Comparison of ENCODE assay signal across 9 cellular contexts in genomic region chr22:37454857-37455686, GRCh38. TPM values are rescaled to one million over a fixed set of nuclear protein-coding genes. Genes with fewer than 3 reads are reported as not detected.
A peak's percentile ranks its signal among the peaks of the same experiment; 100 is the strongest.
DNase-seq lines count a peak whose midpoint lies in the region; ATAC-seq, FAIRE-seq and TF ChIP-seq lines count a peak whose summit lies in the region.
"Had no signal": no experiment of that assay in that cellular context is flagged by ENCODE, and none has a peak within 500 bp of the region (broad histone marks: within the 10 kb centered on the region; RNA-seq: fewer than 3 reads in every experiment).

No MANE protein-coding gene starts in this region.

- no peak overlapping the region for H3K27ac Mint-ChIP-seq in CD4-positive, alpha-beta T cell

- peak; percentile 56 for FAIRE-seq in HepG2 (lab: Jason Lieb, UNC)

- peak overlapping the region; percentile 71 for H3K4me2 ChIP-seq in HepG2 (ENCODE audit: low read depth, low read length)

- H2AFZ ChIP-seq in HepG2 (ENCODE audit: low read length): no peak overlapping the region

- TF ChIP-seq RAD21 in Ishikawa (IDR thresholded peaks at IDR 0.05; ENCODE audit: low read depth) (no peak), HepG2 (CRISPR knock-in tag; IDR thresholded peaks at IDR 0.05) (no peak)

- peak overlapping the region; percentile 41 for H3K27ac ChIP-seq in HepG2 (ENCODE audit: extremely low read length, insufficient read depth, low read length)
- no peak overlapping the region for H3K27ac ChIP-seq in CD4-positive, alpha-beta T cell (ENCODE audit: low read depth, low read length)

- POLR2A ChIA-PET in HepG2 (lab: Yijun Ruan, JAX): interaction anchor here (1.4 to 2.0 kb wide), 2 partner anchors 23 to 58 kb away, joined by 5 read pairs; no protein-coding TSS in a partner anchor
- POLR2A ChIA-PET in CD4-positive, alpha-beta T cell (lab: Charles Lee): no interaction called here

- H3K36me3 ChIP-seq in HepG2 (replicated peaks in 1 of 2; ENCODE audit: control insufficient read depth in 1 of 2, insufficient read depth in 2 of 2, low read length in 2 of 2): no peaks in the 10 kb centered on the region

- peak; percentile 71 for DNase-seq in AG20443 (ENCODE audit: low spot score)
- peak; percentile 96 for DNase-seq in amniotic epithelial cell (ENCODE audit: low read depth)
- peak; percentile 88 for DNase-seq in HepG2 (ENCODE audit: low spot score)
- DNase-seq in CD4-positive, alpha-beta T cell: no peak
- DNase-seq: activated gamma-delta T cell had no signal

- H3K4me1 ChIP-seq in HepG2 (ENCODE audit: insufficient read depth, low read length): peaks cover 23% of the 10 kb centered on the region

- H3K4me3 ChIP-seq in HepG2 (replicated peaks in 1 of 3; ENCODE audit: insufficient read depth in 1 of 3, low read depth in 2 of 3, low read length in 3 of 3): peak overlapping the region in 1 of 3 experiments; percentile 44; a peak in 1 of 6 replicates

- H3K4me3 Mint-ChIP-seq in CD4-positive, alpha-beta T cell: no peak overlapping the region

- ATAC-seq in HepG2 (peak; percentile 94), HG02938 (IDR thresholded peaks at IDR 0.05; ENCODE audit: unreplicated experiment) (no peak), HG02623 (IDR thresholded peaks at IDR 0.05; ENCODE audit: unreplicated experiment) (no peak), HG03439 (IDR thresholded peaks at IDR 0.05; ENCODE audit: unreplicated experiment) (no peak)
- no peak for ATAC-seq in CD4-positive, alpha-beta T cell (ENCODE audit: poor library complexity)

- no peaks in the 10 kb centered on the region for H3K27me3 Mint-ChIP-seq in CD4-positive, alpha-beta T cell

- no peaks in the 10 kb centered on the region for H3K9me3 Mint-ChIP-seq in CD4-positive, alpha-beta T cell

- H3K9me3 ChIP-seq in HepG2 (ENCODE audit: low read length): no peaks in the 10 kb centered on the region
- no peaks in the 10 kb centered on the region for H3K9me3 ChIP-seq in CD4-positive, alpha-beta T cell (ENCODE audit: control insufficient read depth, low read length)

- intact Hi-C loops in HepG2 (cut with micrococcal nuclease; ENCODE audit: unreplicated experiment): loop anchor here (5.0 kb wide), 1 partner anchor 188 kb away; no protein-coding TSS in a partner anchor
- intact Hi-C loops in CD4-positive, alpha-beta T cell (cut with DNase I, micrococcal nuclease): loop anchor here (2.0 to 5.0 kb wide), 4 partner anchors 42 to 378 kb away; no protein-coding TSS in a partner anchor

- H3K4me1 Mint-ChIP-seq in CD4-positive, alpha-beta T cell (ENCODE audit: low read depth): peaks cover 6% of the 10 kb centered on the region

- no peak for TF ChIP-seq POLR2A in HepG2 (IDR thresholded peaks at IDR 0.05; ENCODE audit: insufficient read depth in 1 of 2, low read depth in 2 of 2, low read length in 2 of 2)

- BruUV-seq in HepG2 (replicated peaks; lab: Mats Ljungman, UMichigan): no TSS peak

- peaks cover 20% of the 10 kb centered on the region for H3K36me3 Mint-ChIP-seq in CD4-positive, alpha-beta T cell (ENCODE audit: low read depth)

- WGBS in HepG2 (ENCODE audit: low lambda C conversion rate): 13% methylated on average over 13 of the region's 21 CpGs

- H3K9ac ChIP-seq in HepG2 (ENCODE audit: insufficient read depth, low read depth, low read length): no peak overlapping the region; the same call in 1 of the 2 replicates

- H3K79me2 ChIP-seq in HepG2 (ENCODE audit: insufficient read depth, low read length): no peaks in the 10 kb centered on the region

- peaks cover 2 to 6% of the 10 kb centered on the region in 2 experiments; a peak in 2 of 5 replicates for H3K27me3 ChIP-seq in HepG2 (ENCODE audit: control insufficient read depth in 1 of 2, insufficient read depth in 2 of 2, low read length in 2 of 2)
- H3K27me3 ChIP-seq in CD4-positive, alpha-beta T cell (ENCODE audit: control insufficient read depth, insufficient read depth, low read length): no peaks in the 10 kb centered on the region

- in situ Hi-C loops in HepG2 (cut with HindIII; ENCODE audit: extremely low pct_ligation_motif_present, low pct_unique_long_range_greater_than_20kb): loop anchor here (5.0 kb wide), 1 partner anchor 133 kb away; no protein-coding TSS in a partner anchor

- TF ChIP-seq EP300 in Ishikawa (IDR thresholded peaks at IDR 0.05; ENCODE audit: borderline replicate concordance): no peak
- peak; percentile 56 to 75; a peak in 1 of 4 replicates for TF ChIP-seq EP300 in HepG2 (IDR thresholded peaks at IDR 0.05; ENCODE audit: low read depth in 2 of 2, low read length in 2 of 2)
- TF ChIP-seq EP300 in HepG2 (CRISPR knock-in tag; IDR thresholded peaks at IDR 0.05; ENCODE audit: borderline replicate concordance): peak; percentile 53; the same call in 1 of the 2 replicates

- peak; percentile 43 for TF ChIP-seq CTCF in HepG2 (CRISPR knock-in tag; IDR thresholded peaks at IDR 0.05)
- TF ChIP-seq CTCF in CD4-positive, alpha-beta T cell (IDR thresholded peaks at IDR 0.05): no peak

- 0 out of 2 replicates have a peak, but pooled peaks cover 4% of the 10 kb centered on the region for H4K20me1 ChIP-seq in HepG2 (ENCODE audit: insufficient read depth, low read length)

- CTCF ChIA-PET in HepG2 (lab: Yijun Ruan, JAX; ENCODE audit: low intra/inter-chr PET ratio, low total read pairs): interaction anchor here (4.2 kb wide), 1 partner anchor 138 kb away, joined by 45 read pairs; no protein-coding TSS in a partner anchor
- CTCF ChIA-PET in CD4-positive, alpha-beta T cell (lab: Charles Lee): no interaction called here

TF ChIP-seq in Ishikawa, 13 proteins besides CTCF, POLR2A, EP300 and RAD21 (continues in another document):
- TF ChIP-seq MAX (IDR thresholded peaks at IDR 0.05): peak; percentile 70
- TF ChIP-seq YY1 (IDR thresholded peaks at IDR 0.05; ENCODE audit: low read depth): no peak
- no peak for TF ChIP-seq CEBPB (IDR thresholded peaks at IDR 0.05)

TF ChIP-seq in HepG2, 621 proteins besides CTCF, POLR2A, EP300 and RAD21 (continues in another document):
- TF ChIP-seq E2F5 (CRISPR knock-in tag; conservative IDR thresholded peaks at IDR 0.05): no peak
- no peak for TF ChIP-seq ZNF556 (CRISPR knock-in tag; IDR thresholded peaks at IDR 0.05; ENCODE audit: borderline replicate concordance)
- peak; percentile 96 for TF ChIP-seq FOSL2 (CRISPR knock-in tag; IDR thresholded peaks at IDR 0.05)

RNA-seq across cellular contexts. Expression of gene ELFN2, which starts 27.8 kb away (rescaled TPM):
- not detected in 2 replicates for total RNA-seq in HepG2 (2016; rRNA removed; fragmentation: Illumina TruSeq; extraction: Trizol)
- total RNA-seq in HepG2 (2016; cell fraction: cytosol; rRNA removed; fragmentation: Illumina TruSeq; extraction: Trizol; ENCODE audit: low read depth): not detected in 2 replicates
- not detected in 2 replicates for total RNA-seq in HepG2 (2016; cell fraction: insoluble cytoplasmic fraction; rRNA removed; fragmentation: Illumina TruSeq; extraction: Trizol)
- total RNA-seq in HepG2 (2016; cell fraction: membrane; rRNA removed; fragmentation: Illumina TruSeq; extraction: Trizol): not detected in 2 replicates
- not detected in 2 replicates for total RNA-seq in HepG2 (2016; cell fraction: nucleus; rRNA removed; fragmentation: Illumina TruSeq; extraction: Trizol)
- polyA plus RNA-seq in HepG2 (2011; rRNA removed): 0.01 TPM in 1 of 2 replicates, not detected in the other
- not detected in 2 replicates for polyA plus RNA-seq in HepG2 (2011; cell fraction: cytosol; rRNA removed)
- 0.03 TPM in 2 replicates for polyA plus RNA-seq in HepG2 (2011; cell fraction: nucleus; rRNA removed)
- polyA plus RNA-seq in HepG2 (2012): 0.01 and 0.09 TPM in 2 replicates
- polyA plus RNA-seq in HepG2 (2016; cell fraction: cytosol; fragmentation: Illumina TruSeq; extraction: Trizol; ENCODE audit: low read depth): not detected in 2 replicates
- not detected in 2 replicates for polyA plus RNA-seq in HepG2 (2016; cell fraction: insoluble cytoplasmic fraction; fragmentation: Illumina TruSeq; extraction: Trizol; ENCODE audit: low read depth)
- polyA plus RNA-seq in HepG2 (2016; cell fraction: membrane; fragmentation: Illumina TruSeq; extraction: Trizol; ENCODE audit: low read depth): not detected in 2 replicates
- not detected in 2 replicates for polyA plus RNA-seq in HepG2 (2016; cell fraction: nucleus; fragmentation: Illumina TruSeq; extraction: Trizol; ENCODE audit: insufficient read depth, low read depth)
- 0.47 TPM in 1 of 2 replicates, not detected in the other for polyA minus RNA-seq in HepG2 (2011; rRNA and poly(A)+ RNA removed; ENCODE audit: low replicate concordance)
- not detected in 2 replicates for polyA minus RNA-seq in HepG2 (2011; cell fraction: cytosol; rRNA and poly(A)+ RNA removed)
- polyA minus RNA-seq in HepG2 (2011; cell fraction: nucleus; rRNA and poly(A)+ RNA removed): not detected in 2 replicates
- under 1 TPM; 0.05 to 0.20 TPM for total RNA-seq in CD4-positive, alpha-beta T cell

RNA-seq across cellular contexts. Expression of gene MFNG, which starts 31.1 kb away (rescaled TPM):
- total RNA-seq in HepG2 (2016; rRNA removed; fragmentation: Illumina TruSeq; extraction: Trizol): 1.0 and 1.1 TPM in 2 replicates
- 0.35 and 1.1 TPM in 2 replicates for total RNA-seq in HepG2 (2016; cell fraction: cytosol; rRNA removed; fragmentation: Illumina TruSeq; extraction: Trizol; ENCODE audit: low read depth)
- 0.55 and 0.80 TPM in 2 replicates for total RNA-seq in HepG2 (2016; cell fraction: insoluble cytoplasmic fraction; rRNA removed; fragmentation: Illumina TruSeq; extraction: Trizol)
- total RNA-seq in HepG2 (2016; cell fraction: membrane; rRNA removed; fragmentation: Illumina TruSeq; extraction: Trizol): 1.4 and 1.9 TPM in 2 replicates
- 0.56 and 1.6 TPM in 2 replicates for total RNA-seq in HepG2 (2016; cell fraction: nucleus; rRNA removed; fragmentation: Illumina TruSeq; extraction: Trizol)
- 11.7 and 19.8 TPM in 2 replicates for polyA plus RNA-seq in HepG2 (2011; rRNA removed)
- 15.3 and 15.7 TPM in 2 replicates for polyA plus RNA-seq in HepG2 (2011; cell fraction: cytosol; rRNA removed)
- polyA plus RNA-seq in HepG2 (2011; cell fraction: nucleus; rRNA removed): 37.0 and 46.6 TPM in 2 replicates
- polyA plus RNA-seq in HepG2 (2012): 14.5 and 20.0 TPM in 2 replicates
- 0.79 and 0.97 TPM in 2 replicates for polyA plus RNA-seq in HepG2 (2016; cell fraction: cytosol; fragmentation: Illumina TruSeq; extraction: Trizol; ENCODE audit: low read depth)
- polyA plus RNA-seq in HepG2 (2016; cell fraction: insoluble cytoplasmic fraction; fragmentation: Illumina TruSeq; extraction: Trizol; ENCODE audit: low read depth): 0.81 and 0.93 TPM in 2 replicates
- polyA plus RNA-seq in HepG2 (2016; cell fraction: membrane; fragmentation: Illumina TruSeq; extraction: Trizol; ENCODE audit: low read depth): 1.1 and 1.3 TPM in 2 replicates
- 1.3 and 4.5 TPM in 2 replicates for polyA plus RNA-seq in HepG2 (2016; cell fraction: nucleus; fragmentation: Illumina TruSeq; extraction: Trizol; ENCODE audit: insufficient read depth, low read depth)
- 0.77 and 12.5 TPM in 2 replicates for polyA minus RNA-seq in HepG2 (2011; rRNA and poly(A)+ RNA removed; ENCODE audit: low replicate concordance)
- 3.2 and 6.1 TPM in 2 replicates for polyA minus RNA-seq in HepG2 (2011; cell fraction: cytosol; rRNA and poly(A)+ RNA removed)
- polyA minus RNA-seq in HepG2 (2011; cell fraction: nucleus; rRNA and poly(A)+ RNA removed): 6.1 and 9.8 TPM in 2 replicates
- total RNA-seq in CD4-positive, alpha-beta T cell: 10 to 100 TPM; 85.1 to 89.9 TPM

Comparison
In these comparisons a context has a peak if more than half of its experiments do, and no peak if none do; other contexts are left out.
1. DNase-seq: peak in AG20443 (single experiment), amniotic epithelial cell (single experiment) and HepG2 (single experiment); none in CD4-positive, alpha-beta T cell (0 of 10).
2. RNA of gene MFNG, which starts 31.1 kb away (total RNA-seq): 85.1 to 89.9 TPM in CD4-positive, alpha-beta T cell; 0.35 to 1.9 TPM in HepG2; every median in the first group is over 10 times any median in the second.